In genomic region chr3:70064194-70064787, GRCh38 we compare ENCODE assay signal across 9 cellular contexts.
DNase-seq lines count a peak whose midpoint lies in the region; ATAC-seq and TF ChIP-seq lines count a peak whose summit lies in the region.
"Had no signal": no experiment of that assay in that cellular context is flagged by ENCODE, and none has a peak within 500 bp of the region (broad histone marks: within the 10 kb centered on the region; RNA-seq: fewer than 3 reads in every experiment).

No MANE protein-coding gene starts in this region.

- H3K4me1 Mint-ChIP-seq in progenitor cell of endocrine pancreas (ENCODE audit: low read depth) = peaks cover 6% of the 10 kb centered on the region

- H3K27ac Mint-ChIP-seq in progenitor cell of endocrine pancreas = no peak overlapping the region
- H3K27ac Mint-ChIP-seq: activated T-cell treated with anti-CD3 and anti-CD28 coated beads, Interleukin-2, amount 50 U/mL, for 72 hours had no signal

- ATAC-seq in HG02623 (IDR thresholded peaks at IDR 0.05; ENCODE audit: unreplicated experiment) (peak; percentile 64), HG02970 (IDR thresholded peaks at IDR 0.05; ENCODE audit: low FRiP score, unreplicated experiment) (no peak)
- ATAC-seq: activated T-cell treated with anti-CD3 and anti-CD28 coated beads, Interleukin-2, amount 50 U/mL, for 72 hours had no signal

- H3K36me3 Mint-ChIP-seq in progenitor cell of endocrine pancreas (ENCODE audit: insufficient read depth) = no peaks in the 10 kb centered on the region

- no peaks in the 10 kb centered on the region for H3K9me3 Mint-ChIP-seq in progenitor cell of endocrine pancreas (ENCODE audit: low read depth)
- H3K9me3 Mint-ChIP-seq: activated T-cell treated with anti-CD3 and anti-CD28 coated beads, Interleukin-2, amount 50 U/mL, for 72 hours had no signal

- H3K27me3 Mint-ChIP-seq in progenitor cell of endocrine pancreas = peaks cover 51% of the 10 kb centered on the region

- H3K4me3 ChIP-seq in fibroblast of mammary gland (ENCODE audit: control insufficient read depth, low read depth, low read length) = no peak overlapping the region

- peak; percentile 70 for TF ChIP-seq CTCF in fibroblast of mammary gland (conservative IDR thresholded peaks at IDR 0.05; ENCODE audit: control insufficient read depth, insufficient read depth, low read depth, low read length)
- peak; percentile 79 for TF ChIP-seq CTCF in progenitor cell of endocrine pancreas (IDR thresholded peaks at IDR 0.05; ENCODE audit: unreplicated experiment)

- DNase-seq in NCI-H345 treated with DMSO at 0.1 percent for 48 hours (lab: John Stamatoyannopoulos, UW; ENCODE audit: unreplicated experiment) (peak; percentile 0), NCI-H345 (lab: John Stamatoyannopoulos, UW) (no peak), RPMI8226 (peak; percentile 24), fibroblast of mammary gland (ENCODE audit: low read depth) (peak; percentile 51), progenitor cell of endocrine pancreas (ENCODE audit: low spot score, unreplicated experiment) (no peak), T-helper 9 cell (no peak)

- no peak overlapping the region for H3K4me3 Mint-ChIP-seq in progenitor cell of endocrine pancreas (ENCODE audit: low read depth)
- H3K4me3 Mint-ChIP-seq: activated T-cell treated with anti-CD3 and anti-CD28 coated beads, Interleukin-2, amount 50 U/mL, for 72 hours had no signal

Comparison
In these comparisons a context has a peak if more than half of its experiments do, and no peak if none do; other contexts are left out.
1. DNase-seq: peak in NCI-H345 treated with DMSO at 0.1 percent for 48 hours (single experiment), RPMI8226 (single experiment) and fibroblast of mammary gland (single experiment); none in NCI-H345 (single experiment), progenitor cell of endocrine pancreas (single experiment) and T-helper 9 cell (single experiment).